Comparison of ENCODE assay signal across 13 cellular contexts in genomic region chr17:17730250-17730935, GRCh38. TPM values are rescaled to one million over a fixed set of nuclear protein-coding genes. Genes with fewer than 3 reads are reported as not detected.
DNase-seq lines count a peak whose midpoint lies in the region; ATAC-seq, FAIRE-seq and TF ChIP-seq lines count a peak whose summit lies in the region.
"Had no signal": no experiment of that assay in that cellular context is flagged by ENCODE, and none has a peak within 500 bp of the region (broad histone marks: within the 10 kb centered on the region; RNA-seq: fewer than 3 reads in every experiment).

No MANE protein-coding gene starts in this region.

- intact Hi-C loops in IMR-90 (cut with micrococcal nuclease): no loop called here
- intact Hi-C loops in mucosa of descending colon (cut with DNase I, micrococcal nuclease): no loop called here

- POLR2A ChIA-PET in IMR-90 (lab: Charles Lee; ENCODE audit: unreplicated experiment): no interaction called here
- POLR2A ChIA-PET in H1 (lab: Charles Lee; ENCODE audit: partially characterized antibody): interaction anchor here (0.9 to 1.2 kb wide), 2 partner anchors 18 to 51 kb away, joined by 3 to 6 read pairs; no protein-coding TSS in a partner anchor

- H3K27me3 ChIP-seq in IMR-90 (ENCODE audit: control insufficient read depth, insufficient read depth, low read length) (no peaks in the 10 kb centered on the region), H1 (replicated peaks in 1 of 4; ENCODE audit: control insufficient read depth in 3 of 4, extremely low read depth in 1 of 4, insufficient read depth in 3 of 4, low read length in 3 of 4) (peaks cover 36 to 42% (median 41%) of the 10 kb centered on the region in 4 experiments), stomach smooth muscle (ENCODE audit: control insufficient read depth in 1 of 2, insufficient read depth in 2 of 2, low read length in 2 of 2) (no peaks in the 10 kb centered on the region)
- H3K27me3 ChIP-seq: ascending aorta, uterus had no signal

- H2BK12ac ChIP-seq in H1 (ENCODE audit: low read depth, low read length): no peak overlapping the region

- H3K79me1 ChIP-seq in IMR-90 (ENCODE audit: low read depth in 1 of 2, low read length in 2 of 2) (peaks cover 22 to 96% of the 10 kb centered on the region in 2 experiments), H1 (ENCODE audit: low read depth, low read length) (no peaks in the 10 kb centered on the region)

- no peak overlapping the region for H3K56ac ChIP-seq in IMR-90 (ENCODE audit: extremely low read depth, insufficient read depth, low read length)
- no peak overlapping the region for H3K56ac ChIP-seq in H1 (replicated peaks; ENCODE audit: insufficient read length, low read depth, low read length)

- CTCF ChIA-PET in IMR-90 (lab: Yijun Ruan, JAX): no interaction called here
- CTCF ChIA-PET in H1 (lab: Charles Lee; ENCODE audit: partially characterized antibody): interaction anchor here (0.9 to 6.1 kb wide), 11 partner anchors 9 to 71 kb away, joined by 3 to 79 read pairs (median 5); no protein-coding TSS in a partner anchor

- in situ Hi-C loops in IMR-90 (cut with MboI; ENCODE audit: low sequenced_read_pairs): no loop called here

- 77% methylated on average over 8 of the region's 14 CpGs; no CpG with 5 or more reads in 1 of the 2 experiments for WGBS in IMR-90 (ENCODE audit: extremely low coverage in 2 of 2, insufficient read length in 1 of 2), 2 experiments
- WGBS in H1 (ENCODE audit: extremely low coverage in 1 of 2, insufficient coverage in 1 of 2, insufficient read length in 1 of 2, insufficient replicate concordance in 2 of 2, low coverage in 1 of 2, low lambda C conversion rate in 2 of 2, missing lambda C conversion rate in 1 of 2), 2 experiments: 82% methylated on average over 14 of the region's 14 CpGs; no CpG with 5 or more reads in 1 of the 2 experiments

- H2AFZ ChIP-seq in IMR-90 (replicated peaks; ENCODE audit: low read length, poor library complexity) (no peak overlapping the region), H1 (ENCODE audit: low read length) (no peak overlapping the region)

- no peak overlapping the region for H3K27ac ChIP-seq in IMR-90 (ENCODE audit: insufficient read depth, low read length)
- H3K27ac ChIP-seq in H1 (ENCODE audit: low read depth, low read length): no peak overlapping the region
- H3K27ac ChIP-seq in stomach smooth muscle (ENCODE audit: low read length): peak overlapping the region; percentile 24
- H3K27ac ChIP-seq in coronary artery: no peak overlapping the region
- H3K27ac ChIP-seq: ascending aorta, WERI-Rb-1 had no signal

- peaks cover 16% of the 10 kb centered on the region for H3K36me3 ChIP-seq in IMR-90 (ENCODE audit: control insufficient read depth, insufficient read depth, low read length)
- H3K36me3 ChIP-seq in H1 (ENCODE audit: control insufficient read depth in 2 of 4, insufficient read depth in 4 of 4, low read length in 3 of 4): no peaks in the 10 kb centered on the region
- no peaks in the 10 kb centered on the region for H3K36me3 ChIP-seq in stomach smooth muscle (ENCODE audit: control insufficient read depth in 2 of 2, insufficient read depth in 2 of 2, low read length in 2 of 2)
- H3K36me3 ChIP-seq in mucosa of descending colon (ENCODE audit: low read depth): no peaks in the 10 kb centered on the region
- H3K36me3 ChIP-seq: ascending aorta, uterus had no signal

- H2BK120ac ChIP-seq in IMR-90 (ENCODE audit: low read depth, low read length) (no peak overlapping the region), H1 (replicated peaks; ENCODE audit: low read depth, low read length) (no peak overlapping the region)

- no peak overlapping the region for H4K8ac ChIP-seq in IMR-90 (ENCODE audit: low read depth in 2 of 2, low read length in 2 of 2)
- H4K8ac ChIP-seq in H1 (ENCODE audit: extremely low read depth, insufficient read depth, low read length): no peak overlapping the region

- TF ChIP-seq CTCF in IMR-90 (conservative IDR thresholded peaks at IDR 0.05; ENCODE audit: low read depth, low read length) (no peak), H1 (IDR thresholded peaks at IDR 0.05; ENCODE audit: control extremely low read depth in 1 of 3, insufficient read depth in 1 of 3, low read depth in 1 of 3, low read length in 3 of 3) (no peak), mucosa of descending colon (IDR thresholded peaks at IDR 0.05) (no peak), coronary artery (IDR thresholded peaks at IDR 0.05) (no peak)

- no TSS peak for BruUV-seq in IMR-90 (replicated peaks; lab: Mats Ljungman, UMichigan)

- H3K4ac ChIP-seq in IMR-90 (ENCODE audit: low read depth, low read length) (no peak overlapping the region), H1 (replicated peaks; ENCODE audit: insufficient read length, low read depth, low read length) (no peak overlapping the region)

- H3K9me1 ChIP-seq in IMR-90 (ENCODE audit: insufficient read depth, low read length): peaks cover 24% of the 10 kb centered on the region

- FAIRE-seq in H1 (lab: Jason Lieb, UNC): no peak
- FAIRE-seq: G401.6 had no signal

- H3K4me1 ChIP-seq in IMR-90 (ENCODE audit: control insufficient read depth, insufficient read depth, low read length) (peaks cover 27% of the 10 kb centered on the region), H1 (replicated peaks in 1 of 4; ENCODE audit: control insufficient read depth in 3 of 4, insufficient read depth in 4 of 4, low read length in 3 of 4) (peaks cover 0 to 10% (median 9%) of the 10 kb centered on the region in 4 experiments; a peak in 6 of 7 replicates), stomach smooth muscle (ENCODE audit: control insufficient read depth, insufficient read depth, low read length) (peaks cover 37% of the 10 kb centered on the region), mucosa of descending colon (ENCODE audit: low read depth) (peaks cover 2% of the 10 kb centered on the region)
- H3K4me1 ChIP-seq: ascending aorta had no signal

- H4K91ac ChIP-seq in IMR-90 (ENCODE audit: insufficient read depth, low read depth, low read length): no peak overlapping the region
- peak overlapping the region; percentile 1 for H4K91ac ChIP-seq in H1 (replicated peaks; ENCODE audit: insufficient read length, low read length)

- no peak overlapping the region for H2BK20ac ChIP-seq in IMR-90 (ENCODE audit: low read depth, low read length)
- H2BK20ac ChIP-seq in H1 (ENCODE audit: low read length): no peak overlapping the region

- H3K14ac ChIP-seq in IMR-90 (replicated peaks; ENCODE audit: low read depth, low read length) (no peak overlapping the region), H1 (ENCODE audit: insufficient read length) (no peak overlapping the region)

- no peak for TF ChIP-seq RAD21 in IMR-90 (IDR thresholded peaks at IDR 0.05; ENCODE audit: low read length)
- no peak for TF ChIP-seq RAD21 in H1 (IDR thresholded peaks at IDR 0.05 in 1 of 2, conservative IDR thresholded peaks at IDR 0.05 in 1 of 2; ENCODE audit: low read depth in 2 of 2, low read length in 2 of 2)

- DNase-seq in IMR-90: no peak
- DNase-seq in H1 (ENCODE audit: low read depth in 1 of 2, low spot score in 2 of 2): no peak
- DNase-seq in kidney tubule cell (ENCODE audit: low spot score): peak; percentile 40
- DNase-seq in DMS53 treated with DMSO at 0.1 percent for 48 hours (lab: John Stamatoyannopoulos, UW; ENCODE audit: unreplicated experiment): no peak
- no peak for DNase-seq in mucosa of descending colon
- no peak for DNase-seq in OCI-M2 (lab: John Stamatoyannopoulos, UW; ENCODE audit: unreplicated experiment)
- no peak for DNase-seq in coronary artery (ENCODE audit: low spot score)
- DNase-seq: retina, uterus had no signal

- H3K4me3 ChIP-seq in IMR-90 (ENCODE audit: insufficient read depth, low read depth, low read length) (no peak overlapping the region), H1 (ENCODE audit: extremely low read depth in 1 of 4, insufficient read depth in 2 of 4, low read depth in 3 of 4, low read length in 4 of 4) (no peak overlapping the region), stomach smooth muscle (ENCODE audit: low read length in 2 of 2) (no peak overlapping the region), mucosa of descending colon (no peak overlapping the region), coronary artery (no peak overlapping the region)
- H3K4me3 ChIP-seq: ascending aorta, uterus had no signal

- H3K79me2 ChIP-seq in H1 (ENCODE audit: control insufficient read depth in 1 of 2, insufficient read depth in 2 of 2, low read length in 2 of 2): no peaks in the 10 kb centered on the region

- H3K4me2 ChIP-seq in IMR-90 (ENCODE audit: low read depth, low read length): no peak overlapping the region
- no peak overlapping the region for H3K4me2 ChIP-seq in H1 (ENCODE audit: insufficient read depth in 1 of 2, low read depth in 2 of 2, low read length in 2 of 2)

- peak overlapping the region; percentile 44; the same call in 1 of the 2 replicates for H3K23ac ChIP-seq in IMR-90 (ENCODE audit: low read depth, low read length)
- no peak overlapping the region for H3K23ac ChIP-seq in H1 (ENCODE audit: insufficient read length)

- H3K18ac ChIP-seq in IMR-90 (ENCODE audit: low read depth, low read length): no peak overlapping the region
- no peak overlapping the region for H3K18ac ChIP-seq in H1 (ENCODE audit: extremely low read depth, low read length)

- no peak overlapping the region for H3K9ac ChIP-seq in IMR-90 (ENCODE audit: low read depth, low read length)
- no peak overlapping the region for H3K9ac ChIP-seq in H1 (replicated peaks in 1 of 4; ENCODE audit: extremely low read depth in 1 of 4, low read depth in 3 of 4, low read length in 3 of 4)
- H3K9ac ChIP-seq in stomach smooth muscle (ENCODE audit: low read length in 2 of 2): no peak overlapping the region

- dilution Hi-C loops in IMR-90 (cut with HindIII; ENCODE audit: low sequenced_read_pairs, unreplicated experiment): no loop called here

- no peaks in the 10 kb centered on the region for H3K23me2 ChIP-seq in H1 (ENCODE audit: low read depth, low read length)

- H4K20me1 ChIP-seq in IMR-90 (ENCODE audit: insufficient read depth, low read length) (peaks cover 95% of the 10 kb centered on the region), H1 (replicated peaks in 1 of 2; ENCODE audit: control insufficient read depth in 1 of 2, insufficient read depth in 2 of 2, low read length in 2 of 2) (peaks cover 12 to 16% of the 10 kb centered on the region in 2 experiments)

- TF ChIP-seq POLR2A in IMR-90 (IDR thresholded peaks at IDR 0.05; ENCODE audit: low read depth, low read length): no peak
- no peak for TF ChIP-seq POLR2A in H1 (IDR thresholded peaks at IDR 0.05; ENCODE audit: control extremely low read depth in 1 of 2, low read depth in 2 of 2, low read length in 2 of 2)

- no peaks in the 10 kb centered on the region for H3K9me3 ChIP-seq in IMR-90 (ENCODE audit: control insufficient read depth, insufficient read depth, low read length)
- H3K9me3 ChIP-seq in H1 (ENCODE audit: insufficient read depth in 2 of 2, low read depth in 1 of 2, low read length in 1 of 2): no peaks in the 10 kb centered on the region
- no peaks in the 10 kb centered on the region for H3K9me3 ChIP-seq in stomach smooth muscle (ENCODE audit: control insufficient read depth in 2 of 2, low read length in 2 of 2)
- no peaks in the 10 kb centered on the region for H3K9me3 ChIP-seq in mucosa of descending colon
- H3K9me3 ChIP-seq: ascending aorta, uterus had no signal

- H4K5ac ChIP-seq in IMR-90 (ENCODE audit: low read depth, low read length) (no peak overlapping the region), H1 (ENCODE audit: insufficient read length, low read depth, low read length) (no peak overlapping the region)

- no peak for TF ChIP-seq EP300 in H1 (IDR thresholded peaks at IDR 0.05; ENCODE audit: borderline replicate concordance in 1 of 2, low read depth in 2 of 2, low read length in 2 of 2)

- no peak overlapping the region for H2AK5ac ChIP-seq in IMR-90 (ENCODE audit: low read depth, low read length)
- H2AK5ac ChIP-seq in H1 (ENCODE audit: low read depth, low read length): no peak overlapping the region

- peak overlapping the region; percentile 23 for H2AK9ac ChIP-seq in IMR-90 (replicated peaks; ENCODE audit: low read depth, low read length, poor library complexity)

- H2BK5ac ChIP-seq in IMR-90 (ENCODE audit: low read depth, low read length, poor library complexity, severe bottlenecking): no peak overlapping the region
- H2BK5ac ChIP-seq in H1 (ENCODE audit: low read depth, low read length): no peak overlapping the region

- no peak overlapping the region for H2BK15ac ChIP-seq in IMR-90 (ENCODE audit: low read depth, low read length)
- no peak overlapping the region for H2BK15ac ChIP-seq in H1 (ENCODE audit: low read length)

- ATAC-seq in IMR-90 (ENCODE audit: low read depth) (peak; percentile 8; the same call in 1 of the 2 replicates), mucosa of descending colon (no peak)

RNA-seq across cellular contexts. Expression of gene RAI1, which starts 49.1 kb away (rescaled TPM):
- total RNA-seq in IMR-90 (2012; rRNA removed): 1.8 and 1.9 TPM in 2 replicates
- polyA plus RNA-seq in IMR-90 (2012; rRNA removed): 10.5 and 14.0 TPM in 2 replicates
- 5.5 and 10.5 TPM in 2 replicates for polyA plus RNA-seq in IMR-90 (2012; cell fraction: cytosol; rRNA removed)
- 18.8 and 32.7 TPM in 2 replicates for polyA plus RNA-seq in IMR-90 (2012; cell fraction: nucleus; rRNA removed; ENCODE audit: low replicate concordance)
- total RNA-seq in H1 (2021; fragmentation: NEBNext Ultra II Directional; extraction: Animal tissue kit (Norgen Biotek cat#: 25700)): 0.80 and 1.2 TPM in 2 replicates
- polyA plus RNA-seq in H1 (2011; rRNA removed): 0.39 and 0.57 TPM in 2 replicates
- 0.45 TPM for polyA plus RNA-seq in H1 (2011; cell fraction: cytosol; rRNA removed)
- 1.5 TPM for polyA plus RNA-seq in H1 (2011; cell fraction: nucleus; rRNA removed)
- 0.89 to 1.6 TPM (median 1.1 TPM) in 4 replicates for polyA plus RNA-seq in H1 (2012, experiment 1 of 2)
- 0.58 TPM for polyA plus RNA-seq in H1 (2012, experiment 2 of 2)
- polyA plus RNA-seq in H1 (2013, experiment 1 of 2): 0.71 TPM
- polyA plus RNA-seq in H1 (2013, experiment 2 of 2): 0.57 TPM
- polyA minus RNA-seq in H1 (2011; rRNA and poly(A)+ RNA removed): 0.13 and 0.22 TPM in 2 replicates
- 0.73 TPM for polyA minus RNA-seq in H1 (2011; cell fraction: cytosol; rRNA and poly(A)+ RNA removed)
- 1.4 TPM for polyA minus RNA-seq in H1 (2011; cell fraction: nucleus; rRNA and poly(A)+ RNA removed)
- total RNA-seq in mucosa of descending colon: 10 to 100 TPM; 12.9 to 29.2 (median 17.0) TPM
